Comparison of ENCODE assay signal across 11 cellular contexts in the genomic region with DNA sequence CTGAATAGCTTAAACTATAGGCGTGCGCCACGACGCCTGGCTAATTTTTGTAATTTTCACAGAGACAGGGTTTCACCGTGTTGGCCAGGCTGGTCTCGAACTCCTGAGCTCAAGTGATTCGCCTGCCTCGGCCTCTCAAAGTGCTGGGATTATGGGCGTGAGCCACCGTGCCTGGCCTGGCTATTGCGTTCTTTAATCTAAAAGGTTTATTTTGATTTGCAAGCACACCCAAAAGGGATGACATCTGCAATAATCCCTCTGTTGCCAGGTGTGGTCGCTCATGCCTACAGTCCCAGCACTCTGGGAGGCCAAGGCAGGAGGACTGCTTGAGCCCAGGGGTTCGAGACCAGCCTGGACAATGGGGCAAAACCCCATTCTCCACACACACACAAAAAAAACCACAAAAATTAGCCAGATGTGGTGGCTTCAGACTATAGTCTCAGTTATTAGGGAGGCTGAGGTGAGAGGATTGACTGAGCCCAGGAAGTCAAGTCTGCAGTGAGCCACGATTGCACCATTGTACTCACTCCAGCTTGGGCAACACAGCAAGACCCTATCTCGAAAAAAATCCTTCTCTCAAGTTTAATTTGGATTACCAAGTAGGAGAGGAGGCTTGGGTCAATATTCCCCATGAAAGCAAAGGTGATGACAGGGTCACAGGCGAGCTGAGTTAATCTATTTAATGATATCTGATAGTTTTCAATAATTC.
DNase-seq lines count a peak whose midpoint lies in the region; ATAC-seq, FAIRE-seq and TF ChIP-seq lines count a peak whose summit lies in the region.
"Had no signal": no experiment of that assay in that cellular context is flagged by ENCODE, and none has a peak within 500 bp of the region (broad histone marks: within the 10 kb centered on the region; RNA-seq: fewer than 3 reads in every experiment).

No MANE protein-coding gene starts in this region.

- H3K4me3 Mint-ChIP-seq in stimulated activated naive CD8-positive, alpha-beta T cell treated with anti-CD3 and anti-CD28 coated beads, Interleukin-15, amount 100 ng/mL, for 72 hours: no peak overlapping the region
- H3K4me3 Mint-ChIP-seq: activated naive CD8-positive, alpha-beta T cell treated with anti-CD3 and anti-CD28 coated beads for 36 hours had no signal

- no peak overlapping the region for H3K27ac Mint-ChIP-seq in stimulated activated naive CD8-positive, alpha-beta T cell treated with anti-CD3 and anti-CD28 coated beads, Interleukin-15, amount 100 ng/mL, for 72 hours
- H3K27ac Mint-ChIP-seq: activated naive CD8-positive, alpha-beta T cell treated with anti-CD3 and anti-CD28 coated beads for 36 hours had no signal

- no peak overlapping the region for H3K4me3 ChIP-seq in A549
- no peak overlapping the region for H3K4me3 ChIP-seq in RWPE2 (ENCODE audit: severe bottlenecking)
- H3K4me3 ChIP-seq in cardiac muscle cell: no peak overlapping the region
- no peak overlapping the region for H3K4me3 ChIP-seq in trophoblast cell (ENCODE audit: low read depth, low read length)

- H3K18ac ChIP-seq in trophoblast cell (ENCODE audit: low read length): peak overlapping the region; percentile 49

- H3K4me2 ChIP-seq in A549 (peak overlapping the region; percentile 96), trophoblast cell (ENCODE audit: low read length) (no peak overlapping the region)

- H3K79me2 ChIP-seq in trophoblast cell (ENCODE audit: control insufficient read depth, insufficient read depth, low read length, poor library complexity): no peaks in the 10 kb centered on the region

- no peaks in the 10 kb centered on the region for H3K27me3 Mint-ChIP-seq in stimulated activated naive CD8-positive, alpha-beta T cell treated with anti-CD3 and anti-CD28 coated beads, Interleukin-15, amount 100 ng/mL, for 72 hours
- H3K27me3 Mint-ChIP-seq: activated naive CD8-positive, alpha-beta T cell treated with anti-CD3 and anti-CD28 coated beads for 36 hours had no signal

- H3K27me3 ChIP-seq in RWPE2 (ENCODE audit: insufficient read depth, poor library complexity, severe bottlenecking) (no peaks in the 10 kb centered on the region), cardiac muscle cell (no peaks in the 10 kb centered on the region), trophoblast cell (ENCODE audit: insufficient read depth, low read length) (no peaks in the 10 kb centered on the region)

- peaks cover under 1% of the 10 kb centered on the region; the same call in 1 of the 3 replicates for H3K9me3 ChIP-seq in A549
- no peaks in the 10 kb centered on the region for H3K9me3 ChIP-seq in RWPE2 (ENCODE audit: severe bottlenecking)
- H3K9me3 ChIP-seq in cardiac muscle cell (ENCODE audit: low read depth): no peaks in the 10 kb centered on the region
- H3K9me3 ChIP-seq in trophoblast cell (ENCODE audit: insufficient read depth, low read depth, low read length): no peaks in the 10 kb centered on the region

- no peak overlapping the region for H3K14ac ChIP-seq in trophoblast cell (ENCODE audit: low read length)

- no peak overlapping the region for H2BK5ac ChIP-seq in trophoblast cell (ENCODE audit: low read depth, low read length, poor library complexity)

- no peak overlapping the region for H3K23ac ChIP-seq in trophoblast cell (ENCODE audit: low read length)

- H4K91ac ChIP-seq in trophoblast cell (ENCODE audit: low read depth, low read length): peak overlapping the region; percentile 31

- peak overlapping the region; percentile 56 for H2BK12ac ChIP-seq in trophoblast cell (ENCODE audit: low read length)

- no peak overlapping the region for H3K9ac ChIP-seq in trophoblast cell (ENCODE audit: low read length)

- H4K8ac ChIP-seq in trophoblast cell (ENCODE audit: low read depth, low read length): no peak overlapping the region

- peaks cover 16% of the 10 kb centered on the region for H3K4me1 Mint-ChIP-seq in stimulated activated naive CD8-positive, alpha-beta T cell treated with anti-CD3 and anti-CD28 coated beads, Interleukin-15, amount 100 ng/mL, for 72 hours

- TF ChIP-seq EP300 in A549 (IDR thresholded peaks at IDR 0.05): no peak

- H2BK120ac ChIP-seq in trophoblast cell (ENCODE audit: insufficient read depth, low read length, poor library complexity): peak overlapping the region; percentile 17

- DNase-seq in A549 (ENCODE audit: low read depth in 1 of 2, low spot score in 1 of 2) (no peak), RWPE2 (ENCODE audit: low spot score) (no peak), cardiac muscle cell (ENCODE audit: low read depth in 1 of 2, low spot score in 1 of 2) (peak in 1 of 2 donors; percentile 27), trophoblast cell (no peak), H54 (ENCODE audit: insufficient read length, low spot score) (no peak)
- DNase-seq in activated CD8-positive, alpha-beta memory T cell treated with anti-CD3 and anti-CD28 coated beads for 24 hours: no peak
- DNase-seq in stimulated activated naive CD8-positive, alpha-beta T cell treated with anti-CD3 and anti-CD28 coated beads, Interleukin-15, amount 100 ng/mL, for 72 hours: no peak
- no peak for DNase-seq in effector CD8-positive, alpha-beta T cell (lab: John Stamatoyannopoulos, UW)
- DNase-seq: activated naive CD8-positive, alpha-beta T cell treated with anti-CD3 and anti-CD28 coated beads for 36 hours; NCI-H2107 had no signal

- H3K9me3 Mint-ChIP-seq in stimulated activated naive CD8-positive, alpha-beta T cell treated with anti-CD3 and anti-CD28 coated beads, Interleukin-15, amount 100 ng/mL, for 72 hours: no peaks in the 10 kb centered on the region
- H3K9me3 Mint-ChIP-seq: activated naive CD8-positive, alpha-beta T cell treated with anti-CD3 and anti-CD28 coated beads for 36 hours had no signal

- no peak overlapping the region for H4K12ac ChIP-seq in trophoblast cell (ENCODE audit: low read depth, low read length)

- no peak for TF ChIP-seq RAD21 in A549 (conservative IDR thresholded peaks at IDR 0.05 in 1 of 2, IDR thresholded peaks at IDR 0.05 in 1 of 2)

- FAIRE-seq in A549 (lab: Jason Lieb, UNC) (no peak), H54 (lab: Jason Lieb, UNC) (no peak)
- FAIRE-seq: TTC549 had no signal

- no peak for TF ChIP-seq POLR2A in A549 (IDR thresholded peaks at IDR 0.05; ENCODE audit: low read length)
- no peak for TF ChIP-seq POLR2A in H54 (IDR thresholded peaks at IDR 0.05; ENCODE audit: low read depth, low read length)

- POLR2A ChIA-PET in A549 (lab: Yijun Ruan, JAX): interaction anchor here (1.0 to 1.4 kb wide), 4 partner anchors 12 to 23 kb away, joined by 3 to 6 read pairs (median 4); no protein-coding TSS in a partner anchor

- H3K4ac ChIP-seq in trophoblast cell (ENCODE audit: low read depth, low read length): peak overlapping the region; percentile 37

- peak overlapping the region; percentile 86 to 90 for H3K27ac ChIP-seq in A549
- H3K27ac ChIP-seq in RWPE2 (ENCODE audit: poor library complexity, severe bottlenecking): peak overlapping the region; percentile 54
- H3K27ac ChIP-seq in cardiac muscle cell: peak overlapping the region; percentile 63
- no peak overlapping the region for H3K27ac ChIP-seq in trophoblast cell (ENCODE audit: low read depth, low read length)

- no peak for TF ChIP-seq CTCF in A549 (IDR thresholded peaks at IDR 0.05)
- no peak for TF ChIP-seq CTCF in RWPE2 (IDR thresholded peaks at IDR 0.05; ENCODE audit: poor library complexity, severe bottlenecking)
- TF ChIP-seq CTCF in cardiac muscle cell (IDR thresholded peaks at IDR 0.05; ENCODE audit: low read depth, low read length): no peak

- H3K36me3 ChIP-seq in RWPE2 (ENCODE audit: low read depth): peaks cover 13% of the 10 kb centered on the region
- H3K36me3 ChIP-seq in cardiac muscle cell: peaks cover 10% of the 10 kb centered on the region
- peaks cover 3 to 5% of the 10 kb centered on the region in 2 experiments for H3K36me3 ChIP-seq in trophoblast cell (ENCODE audit: control insufficient read depth in 1 of 2, insufficient read depth in 2 of 2, low read length in 2 of 2)

- CTCF ChIA-PET in A549 (lab: Yijun Ruan, JAX): interaction anchor here (0.6 to 6.5 kb wide), 8 partner anchors 15 to 632 kb away, joined by 3 to 54 read pairs (median 5); no protein-coding TSS in a partner anchor

- H3K4me1 ChIP-seq in A549 (peaks cover 75% of the 10 kb centered on the region), RWPE2 (ENCODE audit: insufficient read depth, poor library complexity, severe bottlenecking) (peaks cover 14% of the 10 kb centered on the region), cardiac muscle cell (ENCODE audit: low read depth) (peaks cover 33% of the 10 kb centered on the region), trophoblast cell (ENCODE audit: control insufficient read depth in 1 of 2, insufficient read depth in 2 of 2, low read length in 2 of 2) (peaks cover 7 to 10% of the 10 kb centered on the region in 2 experiments)

- 77% methylated on average over 16 of the region's 16 CpGs for WGBS in A549 (ENCODE audit: missing lambda C conversion rate)
- no CpG with 5 or more reads among the region's 16 CpGs for WGBS in trophoblast cell (ENCODE audit: extremely low coverage, insufficient coverage, insufficient read length)

- ATAC-seq in A549: peak; percentile 2 to 9; a peak in 2 of 6 replicates
- no peak for ATAC-seq in RWPE2 (ENCODE audit: low read depth)
- ATAC-seq in stimulated activated naive CD8-positive, alpha-beta T cell treated with anti-CD3 and anti-CD28 coated beads, Interleukin-15, amount 100 ng/mL, for 72 hours: no peak

- H2AFZ ChIP-seq in trophoblast cell (ENCODE audit: insufficient read depth, low read length, poor library complexity): no peak overlapping the region

- H3K79me1 ChIP-seq in trophoblast cell (ENCODE audit: low read length): peaks cover 4% of the 10 kb centered on the region

- H2AK5ac ChIP-seq in trophoblast cell (ENCODE audit: low read length): peak overlapping the region; percentile 19

TF ChIP-seq in A549, 52 proteins besides CTCF, POLR2A, EP300 and RAD21:
- no peak for TF ChIP-seq JUNB (IDR thresholded peaks at IDR 0.05)
- TF ChIP-seq MAFK (IDR thresholded peaks at IDR 0.05; ENCODE audit: partially characterized antibody): peak; percentile 4
- no peak for TF ChIP-seq CHD4 (IDR thresholded peaks at IDR 0.05; ENCODE audit: borderline replicate concordance)
- TF ChIP-seq CEBPB (IDR thresholded peaks at IDR 0.05): 0 out of 4 replicates have a peak, but pooled peaks of 1 of the 2 experiments have one; percentile 7

Comparison
In these comparisons a context has a peak if more than half of its experiments do, and no peak if none do; other contexts are left out.
1. ATAC-seq: peak in A549 (2 of 2); none in RWPE2 (single experiment) and stimulated activated naive CD8-positive, alpha-beta T cell treated with anti-CD3 and anti-CD28 coated beads, Interleukin-15, amount 100 ng/mL, for 72 hours (single experiment).